In the genomic region with DNA sequence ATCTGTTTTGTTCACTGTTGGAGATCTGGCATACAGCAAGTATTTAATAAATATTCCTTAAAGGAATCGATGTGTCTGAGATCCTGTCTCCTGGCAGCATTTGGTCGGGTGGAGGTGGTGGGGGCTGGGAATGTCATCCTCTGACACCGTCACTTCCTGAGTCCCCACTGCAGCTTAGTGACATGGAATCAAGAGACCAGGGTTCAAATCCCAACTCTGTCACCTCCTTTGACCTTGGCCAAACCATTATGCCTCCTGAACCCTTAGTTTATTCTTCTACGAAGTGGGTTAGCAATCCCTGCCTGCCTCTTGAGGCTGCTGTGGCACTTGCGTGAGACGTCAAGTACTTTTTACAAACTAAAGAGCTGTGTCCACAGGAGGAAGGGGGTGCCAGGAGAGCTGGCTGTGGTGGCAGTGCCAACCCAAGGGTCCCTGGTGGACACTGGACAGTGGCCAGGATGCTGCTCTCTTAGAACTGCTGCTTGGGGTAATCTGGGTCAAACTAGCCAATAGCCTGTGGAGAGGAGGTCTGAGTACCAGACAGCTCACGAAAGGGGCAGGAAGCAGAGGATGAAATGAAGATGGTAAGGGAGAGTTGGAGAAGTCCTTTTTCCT, we compare ENCODE assay signal across 20 cellular contexts. TPM values are rescaled to one million over a fixed set of nuclear protein-coding genes. Genes with fewer than 3 reads are reported as not detected.
DNase-seq lines count a peak whose midpoint lies in the region; ATAC-seq and TF ChIP-seq lines count a peak whose summit lies in the region.
"Had no signal": no experiment of that assay in that cellular context is flagged by ENCODE, and none has a peak within 500 bp of the region (broad histone marks: within the 10 kb centered on the region; RNA-seq: fewer than 3 reads in every experiment).

No MANE protein-coding gene starts in this region.

- H3K4me1 ChIP-seq in right atrium auricular region (peaks cover 0 to 8% of the 10 kb centered on the region in 2 donors), lower lobe of right lung (peaks cover 27% of the 10 kb centered on the region), spleen (peaks cover 0 to 7% (median 2%) of the 10 kb centered on the region in 6 donors)

- intact Hi-C loops in left cardiac atrium (cut with DNase I): no loop called here
- intact Hi-C loops in lower lobe of right lung (cut with DNase I): no loop called here
- intact Hi-C loops in spleen (cut with DNase I; ENCODE audit: low total_unique reads): no loop called here

- no peak for TF ChIP-seq CTCF in right atrium auricular region (IDR thresholded peaks at IDR 0.05)
- no peak for TF ChIP-seq CTCF in lower lobe of right lung (IDR thresholded peaks at IDR 0.05)
- no peak for TF ChIP-seq CTCF in spleen (IDR thresholded peaks at IDR 0.05 in 8 of 11, conservative IDR thresholded peaks at IDR 0.05 in 3 of 11)

- WGBS in spleen, 5 donors: 76 to 90% (median 88%) methylated on average over 7 of the region's 7 CpGs

- no peaks in the 10 kb centered on the region for H3K36me3 ChIP-seq in right atrium auricular region
- no peaks in the 10 kb centered on the region for H3K36me3 ChIP-seq in lower lobe of right lung
- H3K36me3 ChIP-seq in spleen: no peaks in the 10 kb centered on the region
- H3K36me3 ChIP-seq: colonic mucosa had no signal

- H3K27ac ChIP-seq in right atrium auricular region (no peak overlapping the region), lower lobe of right lung (no peak overlapping the region), spleen (no peak overlapping the region)
- H3K27ac ChIP-seq: skin epidermis had no signal

- ATAC-seq in left cardiac atrium (no peak), lower lobe of right lung (no peak)
- ATAC-seq: activated CD8-positive, alpha-beta T cell treated with anti-CD3 and anti-CD28 coated beads, Interleukin-2, amount 10 ng/mL, durations not matched to agents 7 days and 5 days; stimulated activated naive CD8-positive, alpha-beta T cell treated with anti-CD3 and anti-CD28 coated beads, Interleukin-15, Interleukin-2, amounts not matched to agents 100 U/mL and 50 U/mL, for 24 hours had no signal

- DNase-seq in left cardiac atrium (peak; percentile 9), right atrium auricular region (ENCODE audit: low spot score) (no peak), lower lobe of right lung (peak; percentile 43), spleen (peak; percentile 66), activated gamma-delta T cell (lab: John Stamatoyannopoulos, UW) (no peak), NCI-H524 (lab: John Stamatoyannopoulos, UW) (no peak), glomerular visceral epithelial cell (ENCODE audit: extremely low spot score) (no peak)
- DNase-seq in activated CD4-positive, alpha-beta T cell treated with anti-CD3 and anti-CD28 coated beads for 4 hours: no peak
- DNase-seq: activated CD8-positive, alpha-beta T cell treated with anti-CD3 and anti-CD28 coated beads, Interleukin-2, amount 10 ng/mL, durations not matched to agents 7 days and 5 days; activated T-cell treated with anti-CD3 and anti-CD28 coated beads, Interleukin-2, amount 50 U/mL, for 24 hours; EL; HCEC 1CT; naive B cell; NCI-H1092; NCI-H2081; NCI-H446; SK-N-SH; stimulated activated naive CD8-positive, alpha-beta T cell treated with anti-CD3 and anti-CD28 coated beads, Interleukin-15, Interleukin-2, amounts not matched to agents 100 U/mL and 50 U/mL, for 24 hours had no signal

- H3K4me3 ChIP-seq in right atrium auricular region (no peak overlapping the region), lower lobe of right lung (no peak overlapping the region), spleen (no peak overlapping the region)
- H3K4me3 ChIP-seq: colonic mucosa, skin epidermis had no signal

- no peaks in the 10 kb centered on the region for H3K9me3 ChIP-seq in right atrium auricular region
- no peaks in the 10 kb centered on the region for H3K9me3 ChIP-seq in lower lobe of right lung
- H3K9me3 ChIP-seq in spleen: no peaks in the 10 kb centered on the region
- H3K9me3 ChIP-seq: colonic mucosa, SK-N-SH had no signal

- TF ChIP-seq POLR2A in spleen (IDR thresholded peaks at IDR 0.05): no peak

- H3K27me3 ChIP-seq in right atrium auricular region: no peaks in the 10 kb centered on the region
- H3K27me3 ChIP-seq in lower lobe of right lung (ENCODE audit: low read depth): no peaks in the 10 kb centered on the region
- peaks cover 0 to 3% (median 0%) of the 10 kb centered on the region in 7 donors for H3K27me3 ChIP-seq in spleen (replicated peaks in 1 of 7)
- H3K27me3 ChIP-seq: colonic mucosa had no signal

RNA-seq across cellular contexts. Expression of a gene that starts 8.0 kb away (rescaled TPM):
- 10 to 100 TPM; 51.4 to 58.0 TPM for total RNA-seq in left cardiac atrium
- 10 to 100 TPM; 59.3 to 71.0 TPM for total RNA-seq in right atrium auricular region
- 102 TPM for total RNA-seq in lower lobe of right lung
- total RNA-seq in spleen: 100 to 1,000 TPM; 117 to 210 (median 129) TPM
- polyA plus RNA-seq in spleen: 10 to 100 TPM; 10.7 to 29.7 (median 11.8) TPM

Comparison
In these comparisons a context has a peak if more than half of its experiments do, and no peak if none do; other contexts are left out.
1. DNase-seq: peak in left cardiac atrium (single experiment), lower lobe of right lung (single experiment) and spleen (single experiment); none in right atrium auricular region (single experiment), activated gamma-delta T cell (single experiment), activated CD4-positive, alpha-beta T cell treated with anti-CD3 and anti-CD28 coated beads for 4 hours (0 of 2), NCI-H524 (0 of 2) and glomerular visceral epithelial cell (single experiment).